7 cellular contexts compared by ENCODE assay signal in genomic region chr9:137239541-137240200, GRCh38. TPM values are rescaled to one million over a fixed set of nuclear protein-coding genes. Genes with fewer than 3 reads are reported as not detected.
DNase-seq lines count a peak whose midpoint lies in the region; ATAC-seq and TF ChIP-seq lines count a peak whose summit lies in the region.
"Not testable (repeated sequence)": the region's sequence is repeated elsewhere in the genome, so short reads cannot be mapped to it uniquely, and the experiment has no call there.
"Had no signal": no experiment of that assay in that cellular context is flagged by ENCODE, and none has a peak within 500 bp of the region (broad histone marks: within the 10 kb centered on the region; RNA-seq: fewer than 3 reads in every experiment).

No MANE protein-coding gene starts in this region.

- ATAC-seq in central memory CD8-positive, alpha-beta T cell (replicated peaks; ENCODE audit: extremely low read depth, poor library complexity, severe bottlenecking) = not testable (repeated sequence)

- H3K27ac Mint-ChIP-seq in central memory CD8-positive, alpha-beta T cell (ENCODE audit: low read depth) = peak overlapping the region; percentile 46
- peak overlapping the region; percentile 82 for H3K27ac Mint-ChIP-seq in osteocyte (ENCODE audit: unreplicated experiment)

- DNase-seq in HCEC 1CT = peak; percentile 7
- not testable (repeated sequence) for DNase-seq in central memory CD8-positive, alpha-beta T cell (ENCODE audit: low spot score in 2 of 2); osteocyte (ENCODE audit: extremely low spot score, unreplicated experiment); uterus

- H3K36me3 ChIP-seq in uterus = not testable (repeated sequence)

- H3K9me3 ChIP-seq in uterus = not testable (repeated sequence)

- TF ChIP-seq CTCF in WI38 (IDR thresholded peaks at IDR 0.05; ENCODE audit: low read depth, low read length); osteocyte (IDR thresholded peaks at IDR 0.05); uterus (IDR thresholded peaks at IDR 0.05): not testable (repeated sequence)

- peak overlapping the region; percentile 76 to 93 for H3K27ac ChIP-seq in uterus

- not testable (repeated sequence) for TF ChIP-seq POLR2A in uterus (IDR thresholded peaks at IDR 0.05)

- peak overlapping the region; percentile 67 for H3K4me3 ChIP-seq in WI38 (ENCODE audit: low read depth, low read length)
- peak overlapping the region; percentile 69 for H3K4me3 ChIP-seq in iPS-11a (ENCODE audit: low read depth, low read length)
- H3K4me3 ChIP-seq in uterus = peak overlapping the region; percentile 56 to 70

- not testable (repeated sequence) for H3K27me3 Mint-ChIP-seq in central memory CD8-positive, alpha-beta T cell; osteocyte (ENCODE audit: unreplicated experiment)

- H3K4me3 Mint-ChIP-seq in central memory CD8-positive, alpha-beta T cell = peak overlapping the region; percentile 92
- H3K4me3 Mint-ChIP-seq in osteocyte (ENCODE audit: unreplicated experiment) = peak overlapping the region; percentile 76

- H3K4me1 ChIP-seq in uterus = not testable (repeated sequence)

- H3K36me3 Mint-ChIP-seq in central memory CD8-positive, alpha-beta T cell (ENCODE audit: insufficient read depth) = peaks cover 25% of the 10 kb centered on the region
- H3K36me3 Mint-ChIP-seq in osteocyte (ENCODE audit: unreplicated experiment) = not testable (repeated sequence)

- not testable (repeated sequence) for H3K9me3 Mint-ChIP-seq in central memory CD8-positive, alpha-beta T cell; osteocyte (ENCODE audit: unreplicated experiment)

- H3K27me3 ChIP-seq in uterus = not testable (repeated sequence)

- intact Hi-C loops in uterus (cut with DNase I; ENCODE audit: low total_unique reads) = not testable (repeated sequence)

- peaks cover 24% of the 10 kb centered on the region for H3K4me1 Mint-ChIP-seq in central memory CD8-positive, alpha-beta T cell
- peaks cover 31% of the 10 kb centered on the region for H3K4me1 Mint-ChIP-seq in osteocyte (ENCODE audit: unreplicated experiment)

RNA-seq across cellular contexts. Expression of gene TUBB4B, which starts 1.4 kb away (rescaled TPM):
- total RNA-seq in osteocyte (132 and 136 TPM in 2 replicates), uterus (100 to 1,000 TPM in 3 of 4 donors, 10 to 100 TPM in 1; 91.5 to 174 (median 139) TPM)

RNA-seq across cellular contexts. Expression of gene SLC34A3, which starts 9.0 kb away (rescaled TPM):
- total RNA-seq in osteocyte = not detected in 2 replicates
- under 1 TPM in 1 of 4 donors, not detected in 3; 0.48 TPM for total RNA-seq in uterus
- total RNA-seq: left colon had no signal

RNA-seq across cellular contexts. Expression of gene STPG3, which starts 11.4 kb away (rescaled TPM):
- total RNA-seq in osteocyte (0.50 and 0.78 TPM in 2 replicates), uterus (not detected)
- total RNA-seq: left colon had no signal

RNA-seq across cellular contexts. Expression of gene RNF224, which starts 12.4 kb away (rescaled TPM):
- total RNA-seq in osteocyte (not detected in 2 replicates), uterus (under 1 TPM in 1 of 4 donors, not detected in 3; 0.21 TPM)
- total RNA-seq: left colon had no signal

RNA-seq across cellular contexts. Expression of gene CYSRT1, which starts 14.7 kb away (rescaled TPM):
- 1.5 and 1.7 TPM in 2 replicates for total RNA-seq in osteocyte
- total RNA-seq in uterus = under 1 TPM in 1 of 4 donors, not detected in 3; 0.34 TPM
